In the genomic region with DNA sequence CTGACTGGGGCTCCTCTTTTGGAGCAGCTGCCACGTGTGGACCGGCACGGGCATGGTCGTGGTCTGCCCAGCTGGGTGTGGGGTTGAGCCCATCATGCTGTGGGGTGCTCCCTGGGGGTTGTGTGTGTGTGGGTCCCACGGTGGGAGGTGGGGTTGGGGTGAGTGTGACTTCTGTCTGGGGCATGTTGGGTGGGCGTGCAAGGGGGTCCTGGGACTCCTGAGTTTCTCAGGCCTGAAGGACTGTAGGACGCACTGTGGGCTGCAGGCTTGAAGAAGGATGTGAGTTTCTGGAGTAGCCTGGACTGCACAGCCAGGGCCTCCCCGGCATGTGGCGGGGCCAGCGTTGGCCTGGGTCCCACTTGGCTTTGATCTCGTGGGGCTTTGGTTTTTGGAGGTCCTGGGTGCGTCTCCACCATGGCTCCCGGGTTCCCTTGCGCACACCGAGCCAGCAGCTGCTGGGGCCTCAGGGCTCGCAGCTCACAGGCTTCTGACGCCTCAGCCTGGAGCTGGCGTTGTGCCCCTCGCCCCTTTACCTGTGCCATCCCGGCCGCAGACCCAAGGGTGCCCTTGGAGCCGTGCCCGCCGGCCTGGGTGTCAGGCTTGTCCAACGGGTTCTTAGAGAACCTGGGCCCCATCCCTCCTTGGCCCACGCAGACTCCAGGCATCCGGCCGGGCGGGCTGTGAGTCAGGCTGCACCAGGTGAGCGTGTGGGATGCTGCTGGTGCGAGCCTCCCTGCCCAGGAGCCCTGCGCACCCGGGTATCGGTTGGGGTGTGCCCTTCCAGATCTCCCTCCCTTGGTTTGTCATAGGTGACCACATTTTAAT, we compare ENCODE assay signal across 23 cellular contexts. TPM values are rescaled to one million over a fixed set of nuclear protein-coding genes. Genes with fewer than 3 reads are reported as not detected.
A peak's percentile ranks its signal among the peaks of the same experiment; 100 is the strongest.
DNase-seq lines count a peak whose midpoint lies in the region; ATAC-seq, FAIRE-seq and TF ChIP-seq lines count a peak whose summit lies in the region.
"Had no signal": no experiment of that assay in that cellular context is flagged by ENCODE, and none has a peak within 500 bp of the region (broad histone marks: within the 10 kb centered on the region; RNA-seq: fewer than 3 reads in every experiment).

No MANE protein-coding gene starts in this region.

- WGBS in heart right ventricle, 2 donors: 93 to 94% methylated on average over 32 to 34 of the region's 34 CpGs
- WGBS in H1 (ENCODE audit: extremely low coverage in 1 of 2, insufficient coverage in 1 of 2, insufficient read length in 1 of 2, insufficient replicate concordance in 2 of 2, low coverage in 1 of 2, low lambda C conversion rate in 2 of 2, missing lambda C conversion rate in 1 of 2), 2 experiments: 93% methylated on average over 32 of the region's 34 CpGs; no CpG with 5 or more reads in 1 of the 2 experiments

- no peak overlapping the region for H2AK5ac ChIP-seq in H1 (ENCODE audit: low read depth, low read length)

- H3K4me3 ChIP-seq in heart right ventricle (no peak overlapping the region), H1 (ENCODE audit: extremely low read depth in 1 of 4, insufficient read depth in 2 of 4, low read depth in 3 of 4, low read length in 4 of 4) (no peak overlapping the region), neural progenitor cell (no peak overlapping the region), vagina (no peak overlapping the region)
- H3K4me3 ChIP-seq: K562, right atrium auricular region, SJSA1, tibial artery had no signal

- POLR2A ChIA-PET in H1 (lab: Charles Lee; ENCODE audit: partially characterized antibody): no interaction called here

- peaks cover 0 to 8% of the 10 kb centered on the region in 2 experiments; a peak in 2 of 4 replicates for H3K79me2 ChIP-seq in H1 (ENCODE audit: control insufficient read depth in 1 of 2, insufficient read depth in 2 of 2, low read length in 2 of 2)
- peaks cover 3% of the 10 kb centered on the region for H3K79me2 ChIP-seq in neural progenitor cell (ENCODE audit: low read depth)

- in situ Hi-C loops in GM13976 (cut with MboI; ENCODE audit: low sequenced_read_pairs, unreplicated experiment): no loop called here

- H3K56ac ChIP-seq in H1 (replicated peaks; ENCODE audit: insufficient read length, low read depth, low read length): no peak overlapping the region

- no peak for TF ChIP-seq POLR2A in H1 (IDR thresholded peaks at IDR 0.05; ENCODE audit: control extremely low read depth in 1 of 2, low read depth in 2 of 2, low read length in 2 of 2)
- TF ChIP-seq POLR2A in vagina (IDR thresholded peaks at IDR 0.05): no peak

- H3K79me1 ChIP-seq in H1 (ENCODE audit: low read depth, low read length): peaks cover 15% of the 10 kb centered on the region

- TF ChIP-seq RAD21 in H1 (IDR thresholded peaks at IDR 0.05 in 1 of 2, conservative IDR thresholded peaks at IDR 0.05 in 1 of 2; ENCODE audit: low read depth in 2 of 2, low read length in 2 of 2): no peak

- H4K20me1 ChIP-seq in H1 (replicated peaks in 1 of 2; ENCODE audit: control insufficient read depth in 1 of 2, insufficient read depth in 2 of 2, low read length in 2 of 2) (peaks cover 4 to 15% of the 10 kb centered on the region in 2 experiments), neural progenitor cell (ENCODE audit: low read depth) (peaks cover 23% of the 10 kb centered on the region)

- no peak overlapping the region; the same call in 1 of the 2 replicates for H2BK5ac ChIP-seq in H1 (ENCODE audit: low read depth, low read length)

- H3K23ac ChIP-seq in H1 (ENCODE audit: insufficient read length): no peak overlapping the region

- no peak overlapping the region for H2BK120ac ChIP-seq in H1 (replicated peaks; ENCODE audit: low read depth, low read length)

- H2BK20ac ChIP-seq in H1 (ENCODE audit: low read length): no peak overlapping the region

- CTCF ChIA-PET in H1 (lab: Charles Lee; ENCODE audit: partially characterized antibody): interaction anchor here (0.8 to 3.4 kb wide), 12 partner anchors 7 to 92 kb away, joined by 3 to 11 read pairs (median 3); no protein-coding TSS in a partner anchor

- TF ChIP-seq EP300 in H1 (IDR thresholded peaks at IDR 0.05; ENCODE audit: borderline replicate concordance in 1 of 2, low read depth in 2 of 2, low read length in 2 of 2): no peak

- H2BK12ac ChIP-seq in H1 (ENCODE audit: low read depth, low read length): no peak overlapping the region

- no peak for TF ChIP-seq CTCF in heart right ventricle (IDR thresholded peaks at IDR 0.05)
- TF ChIP-seq CTCF in H1 (IDR thresholded peaks at IDR 0.05; ENCODE audit: control extremely low read depth in 1 of 3, insufficient read depth in 1 of 3, low read depth in 1 of 3, low read length in 3 of 3): no peak
- TF ChIP-seq CTCF in neural progenitor cell (IDR thresholded peaks at IDR 0.05): no peak
- no peak for TF ChIP-seq CTCF in vagina (IDR thresholded peaks at IDR 0.05)
- no peak for TF ChIP-seq CTCF in GM13976 (IDR thresholded peaks at IDR 0.05; ENCODE audit: borderline replicate concordance, control extremely low read depth, extremely low read depth, insufficient read depth, missing control alignments)

- no peak overlapping the region for H2AFZ ChIP-seq in H1 (ENCODE audit: low read length)
- no peak overlapping the region for H2AFZ ChIP-seq in neural progenitor cell (replicated peaks)

- H3K9ac ChIP-seq in H1 (replicated peaks in 1 of 4; ENCODE audit: extremely low read depth in 1 of 4, low read depth in 3 of 4, low read length in 3 of 4) (no peak overlapping the region), neural progenitor cell (no peak overlapping the region)

- peaks cover 0 to 58% (median 13%) of the 10 kb centered on the region in 9 donors for H3K36me3 ChIP-seq in heart right ventricle
- peaks cover 3 to 17% (median 14%) of the 10 kb centered on the region in 4 experiments; a peak in 5 of 8 replicates for H3K36me3 ChIP-seq in H1 (ENCODE audit: control insufficient read depth in 2 of 4, insufficient read depth in 4 of 4, low read length in 3 of 4)
- H3K36me3 ChIP-seq in neural progenitor cell: no peaks in the 10 kb centered on the region
- H3K36me3 ChIP-seq in vagina: peaks cover 0 to 10% of the 10 kb centered on the region in 2 donors

- H3K14ac ChIP-seq in H1 (ENCODE audit: insufficient read length): no peak overlapping the region

- H3K18ac ChIP-seq in H1 (ENCODE audit: extremely low read depth, low read length): no peak overlapping the region

- DNase-seq in left ventricle myocardium superior (peak; percentile 30), heart right ventricle (no peak), H1 (ENCODE audit: low read depth in 1 of 2, low spot score in 2 of 2) (no peak), neural progenitor cell (ENCODE audit: low spot score) (no peak), vagina (ENCODE audit: extremely low spot score in 2 of 2) (no peak), GM19238 (ENCODE audit: insufficient read length, low spot score) (no peak), GM13976 (ENCODE audit: low spot score) (no peak)
- DNase-seq: activated CD4-positive, alpha-beta T cell treated with anti-CD3 and anti-CD28 coated beads for 48 hours; activated naive CD4-positive, alpha-beta T cell treated with anti-CD3 and anti-CD28 coated beads, Interleukin-2, amount 50 U/mL, for 16 hours; brain microvascular endothelial cell; COR-L47; NCI-H1092; T-helper 9 cell; tibial artery had no signal

- no peak for FAIRE-seq in H1 (lab: Jason Lieb, UNC)
- FAIRE-seq: G401.6, GM12892 had no signal

- no peak overlapping the region for H3K4ac ChIP-seq in H1 (replicated peaks; ENCODE audit: insufficient read length, low read depth, low read length)

- H2BK15ac ChIP-seq in H1 (ENCODE audit: low read length): no peak overlapping the region

- no peak for ATAC-seq in left ventricle myocardium superior
- ATAC-seq in heart right ventricle: no peak
- ATAC-seq in HG03175 (IDR thresholded peaks at IDR 0.05; ENCODE audit: unreplicated experiment): no peak
- ATAC-seq: K562; natural killer cell treated with Interleukin-12 subunit alpha and Interleukin-12 subunit beta and Interleukin-15 and Interleukin-18, amount 100 ng/mL, for 72 hours had no signal

- no peaks in the 10 kb centered on the region for H3K9me3 Mint-ChIP-seq in neural progenitor cell
- H3K9me3 Mint-ChIP-seq: natural killer cell treated with Interleukin-12 subunit alpha and Interleukin-12 subunit beta and Interleukin-15 and Interleukin-18, amount 100 ng/mL, for 72 hours had no signal

- H3K27me3 ChIP-seq in heart right ventricle (no peaks in the 10 kb centered on the region), H1 (replicated peaks in 1 of 4; ENCODE audit: control insufficient read depth in 3 of 4, extremely low read depth in 1 of 4, insufficient read depth in 3 of 4, low read length in 3 of 4) (no peaks in the 10 kb centered on the region), neural progenitor cell (no peaks in the 10 kb centered on the region), vagina (no peaks in the 10 kb centered on the region)
- H3K27me3 ChIP-seq: brain microvascular endothelial cell, right atrium auricular region, SJSA1 had no signal

- H3K4me2 ChIP-seq in H1 (ENCODE audit: insufficient read depth in 1 of 2, low read depth in 2 of 2, low read length in 2 of 2) (no peak overlapping the region), neural progenitor cell (no peak overlapping the region)

- H4K91ac ChIP-seq in H1 (replicated peaks; ENCODE audit: insufficient read length, low read length): no peak overlapping the region

- H4K8ac ChIP-seq in H1 (ENCODE audit: extremely low read depth, insufficient read depth, low read length): peak overlapping the region; percentile 41; the same call in 1 of the 2 replicates

- intact Hi-C loops in left ventricle myocardium superior (cut with micrococcal nuclease) (no loop called here), heart right ventricle (cut with DNase I) (no loop called here), vagina (cut with DNase I) (no loop called here)

- no peaks in the 10 kb centered on the region for H3K23me2 ChIP-seq in H1 (ENCODE audit: low read depth, low read length)

- H3K27ac ChIP-seq in heart right ventricle (no peak overlapping the region), H1 (ENCODE audit: low read depth, low read length) (no peak overlapping the region), neural progenitor cell (no peak overlapping the region), vagina (peak overlapping the region; percentile 72)
- H3K27ac ChIP-seq: brain microvascular endothelial cell, right atrium auricular region, SJSA1, tibial artery had no signal

- peaks cover 2% of the 10 kb centered on the region for H3K27me3 Mint-ChIP-seq in neural progenitor cell (ENCODE audit: insufficient read depth, low read depth)

- peaks cover 24% of the 10 kb centered on the region for H3K4me1 Mint-ChIP-seq in neural progenitor cell

- H3K4me3 Mint-ChIP-seq in neural progenitor cell: no peak overlapping the region
- H3K4me3 Mint-ChIP-seq: natural killer cell treated with Interleukin-12 subunit alpha and Interleukin-12 subunit beta and Interleukin-15 and Interleukin-18, amount 100 ng/mL, for 72 hours had no signal

- H3F3A ChIP-seq in neural progenitor cell (ENCODE audit: low read depth): peaks cover 13% of the 10 kb centered on the region

- no peaks in the 10 kb centered on the region for H3K9me3 ChIP-seq in heart right ventricle
- no peaks in the 10 kb centered on the region for H3K9me3 ChIP-seq in H1 (ENCODE audit: insufficient read depth in 2 of 2, low read depth in 1 of 2, low read length in 1 of 2)
- no peaks in the 10 kb centered on the region for H3K9me3 ChIP-seq in neural progenitor cell (ENCODE audit: low read depth)
- no peaks in the 10 kb centered on the region for H3K9me3 ChIP-seq in vagina
- H3K9me3 ChIP-seq: right atrium auricular region, SJSA1, tibial artery had no signal

- H3K4me1 ChIP-seq in heart right ventricle (peaks cover 9 to 78% (median 56%) of the 10 kb centered on the region in 9 donors), H1 (replicated peaks in 1 of 4; ENCODE audit: control insufficient read depth in 3 of 4, insufficient read depth in 4 of 4, low read length in 3 of 4) (peaks cover 0 to 8% (median 2%) of the 10 kb centered on the region in 4 experiments; a peak in 5 of 7 replicates), neural progenitor cell (peaks cover 16% of the 10 kb centered on the region), vagina (peaks cover 39% of the 10 kb centered on the region)

- peaks cover 20% of the 10 kb centered on the region for H3K36me3 Mint-ChIP-seq in neural progenitor cell
- H3K36me3 Mint-ChIP-seq: natural killer cell treated with Interleukin-12 subunit alpha and Interleukin-12 subunit beta and Interleukin-15 and Interleukin-18, amount 100 ng/mL, for 72 hours had no signal

- no peak overlapping the region for H4K5ac ChIP-seq in H1 (ENCODE audit: insufficient read length, low read depth, low read length)

- peak overlapping the region; percentile 46 for H3K27ac Mint-ChIP-seq in neural progenitor cell
- H3K27ac Mint-ChIP-seq: natural killer cell treated with Interleukin-12 subunit alpha and Interleukin-12 subunit beta and Interleukin-15 and Interleukin-18, amount 100 ng/mL, for 72 hours had no signal

RNA-seq across cellular contexts. Expression of a gene that starts 34.4 kb away (rescaled TPM):
- 0.15 TPM for total RNA-seq in left ventricle myocardium superior
- total RNA-seq in heart right ventricle: under 1 TPM in 3 of 10 donors, not detected in 7; 0.11 to 0.20 (median 0.15) TPM
- under 1 TPM; 0.14 to 0.15 TPM for polyA plus RNA-seq in heart right ventricle
- not detected in 2 replicates for total RNA-seq in H1 (2021; fragmentation: NEBNext Ultra II Directional; extraction: Animal tissue kit (Norgen Biotek cat#: 25700))
- 0.02 TPM in 1 of 2 replicates, not detected in the other for polyA plus RNA-seq in H1 (2011; rRNA removed)
- polyA plus RNA-seq in H1 (2011; cell fraction: cytosol; rRNA removed): not detected
- polyA plus RNA-seq in H1 (2011; cell fraction: nucleus; rRNA removed): not detected
- 0.12 to 0.14 TPM in 2 of 4 replicates, not detected in the others for polyA plus RNA-seq in H1 (2012, experiment 1 of 2)
- 0.04 TPM for polyA plus RNA-seq in H1 (2012, experiment 2 of 2)
- polyA plus RNA-seq in H1 (2013, experiment 1 of 2): 0.02 TPM
- 0.02 TPM for polyA plus RNA-seq in H1 (2013, experiment 2 of 2)
- not detected in 2 replicates for polyA minus RNA-seq in H1 (2011; rRNA and poly(A)+ RNA removed)
- not detected for polyA minus RNA-seq in H1 (2011; cell fraction: cytosol; rRNA and poly(A)+ RNA removed)
- not detected for polyA minus RNA-seq in H1 (2011; cell fraction: nucleus; rRNA and poly(A)+ RNA removed)
- total RNA-seq in neural progenitor cell (ENCODE audit: low replicate concordance): not detected in 2 replicates
- 83.0 TPM for total RNA-seq in vagina
- total RNA-seq: A673; K562; liver; natural killer cell treated with Interleukin-12 subunit alpha and Interleukin-12 subunit beta and Interleukin-15 and Interleukin-18, amount 100 ng/mL, for 72 hours; right atrium auricular region; SJSA1 had no signal
- polyA plus RNA-seq: K562 had no signal

Comparison
In these comparisons a context has a peak if more than half of its experiments do, and no peak if none do; other contexts are left out.
1. RNA of a gene that starts 34.4 kb away (total RNA-seq): 83.0 TPM in vagina (single experiment); 0.15 TPM in left ventricle myocardium superior (single experiment), 0.11 to 0.20 TPM in heart right ventricle, not detected in H1 and not detected in neural progenitor cell; every median in the first group is over 10 times any median in the second.